ENCODE assay signal across 26 cellular contexts in genomic region chr1:228983231-228983660, GRCh38.
"Had no signal": no experiment of that assay in that cellular context is flagged by ENCODE, and none has a peak within 500 bp of the region (broad histone marks: within the 10 kb centered on the region; RNA-seq: fewer than 3 reads in every experiment).

No MANE protein-coding gene starts in this region.

- ATAC-seq: activated naive CD8-positive, alpha-beta T cell treated with anti-CD3 and anti-CD28 coated beads, Interleukin-2, amount 50 U/mL, for 24 hours had no signal

- H3K4me2 ChIP-seq: smooth muscle cell had no signal

- H3K27ac ChIP-seq: epithelial cell of prostate, left ventricle myocardium inferior, parathyroid adenoma, right atrium auricular region, suprapubic skin, tibial artery had no signal

- H3K4me3 ChIP-seq: esophagus squamous epithelium, left ventricle myocardium inferior, right atrium auricular region, smooth muscle cell, suprapubic skin, tibial artery had no signal

- H3K79me2 ChIP-seq: parathyroid adenoma had no signal

- H3K4me3 Mint-ChIP-seq: activated naive CD8-positive, alpha-beta T cell treated with anti-CD3 and anti-CD28 coated beads, Interleukin-2, amount 50 U/mL, for 24 hours; activated T-helper 1 cell treated with anti-CD3 and anti-CD28 coated beads, Interleukin-12 subunit alpha, Interleukin-12 subunit beta, Interleukin-2, Interleukin-4 antibody, amounts not matched to agents 30 ng/mL and 10 ng/mL and 1 ng/mL, durations not matched to agents 14 hours and 24 hours and 36 hours; dendritic cell treated with granulocyte-macrophage colony-stimulating factor and Interleukin-4, amounts not matched to agents 40 ng/mL and 50 ng/mL, for 4 days; naive B cell had no signal

- H3K4me1 Mint-ChIP-seq: activated naive CD8-positive, alpha-beta T cell treated with anti-CD3 and anti-CD28 coated beads, Interleukin-2, amount 50 U/mL, for 24 hours had no signal

- DNase-seq: activated CD4-positive, alpha-beta T cell treated with anti-CD3 and anti-CD28 coated beads for 4 hours; activated CD4-positive, alpha-beta T cell treated with anti-CD3 and anti-CD28 coated beads, Interleukin-2, amount 50 U/mL, for 4 hours; activated CD8-positive, alpha-beta memory T cell treated with anti-CD3 and anti-CD28 coated beads, Interleukin-2, amount 50 U/mL, for 4 hours; activated gamma-delta T cell treated with Interleukin-2 at 50 U/mL for 16 hours; activated naive CD4-positive, alpha-beta T cell treated with anti-CD3 and anti-CD28 coated beads, Interleukin-2, amount 50 U/mL, for 16 hours; activated naive CD8-positive, alpha-beta T cell treated with anti-CD3 and anti-CD28 coated beads, Interleukin-2, amount 50 U/mL, for 24 hours; activated T-cell treated with anti-CD3 and anti-CD28 coated beads, Interleukin-2, amount 50 U/mL, for 1 hour; amygdala; central memory CD4-positive, alpha-beta T cell; esophagus squamous epithelium; foreskin melanocyte; left ventricle myocardium inferior; mammary epithelial cell; naive B cell; occipital lobe; stimulated activated CD4-positive, alpha-beta T cell treated with anti-CD3 and anti-CD28 coated beads, Interleukin-15, amount 100 ng/mL, for 24 hours; stimulated activated CD4-positive, alpha-beta T cell treated with anti-CD3 and anti-CD28 coated beads, Interleukin-2, amount 100 ng/mL, for 24 hours; stimulated activated naive CD4-positive, alpha-beta T cell had no signal

- H3K27ac Mint-ChIP-seq: activated naive CD8-positive, alpha-beta T cell treated with anti-CD3 and anti-CD28 coated beads, Interleukin-2, amount 50 U/mL, for 24 hours; activated T-helper 1 cell treated with anti-CD3 and anti-CD28 coated beads, Interleukin-12 subunit alpha, Interleukin-12 subunit beta, Interleukin-2, Interleukin-4 antibody, amounts not matched to agents 30 ng/mL and 10 ng/mL and 1 ng/mL, durations not matched to agents 14 hours and 24 hours and 36 hours; dendritic cell treated with granulocyte-macrophage colony-stimulating factor and Interleukin-4, amounts not matched to agents 40 ng/mL and 50 ng/mL, for 4 days; naive B cell had no signal

- H3K27me3 Mint-ChIP-seq: activated naive CD8-positive, alpha-beta T cell treated with anti-CD3 and anti-CD28 coated beads, Interleukin-2, amount 50 U/mL, for 24 hours; naive B cell had no signal

- H3K9me3 Mint-ChIP-seq: activated naive CD8-positive, alpha-beta T cell treated with anti-CD3 and anti-CD28 coated beads, Interleukin-2, amount 50 U/mL, for 24 hours; activated T-helper 1 cell treated with anti-CD3 and anti-CD28 coated beads, Interleukin-12 subunit alpha, Interleukin-12 subunit beta, Interleukin-2, Interleukin-4 antibody, amounts not matched to agents 30 ng/mL and 10 ng/mL and 1 ng/mL, durations not matched to agents 14 hours and 24 hours and 36 hours; dendritic cell treated with granulocyte-macrophage colony-stimulating factor and Interleukin-4, amounts not matched to agents 40 ng/mL and 50 ng/mL, for 4 days; naive B cell had no signal

- H3K36me3 ChIP-seq: esophagus squamous epithelium, left ventricle myocardium inferior, right atrium auricular region, suprapubic skin, tibial artery had no signal

- H2AFZ ChIP-seq: parathyroid adenoma had no signal

- H3K27me3 ChIP-seq: right atrium auricular region, suprapubic skin, tibial artery had no signal

- H3K9ac ChIP-seq: parathyroid adenoma had no signal

- H3K9me3 ChIP-seq: esophagus squamous epithelium, left ventricle myocardium inferior, right atrium auricular region, suprapubic skin, tibial artery had no signal
